9 cellular contexts compared by ENCODE assay signal in genomic region chr7:1555046-1555812, GRCh38. TPM values are rescaled to one million over a fixed set of nuclear protein-coding genes. Genes with fewer than 3 reads are reported as not detected.
DNase-seq lines count a peak whose midpoint lies in the region; ATAC-seq and TF ChIP-seq lines count a peak whose summit lies in the region.
"Had no signal": no experiment of that assay in that cellular context is flagged by ENCODE, and none has a peak within 500 bp of the region (broad histone marks: within the 10 kb centered on the region; RNA-seq: fewer than 3 reads in every experiment).

No MANE protein-coding gene starts in this region.

- DNase-seq in BJ (ENCODE audit: low read depth) (peak; percentile 65), astrocyte of the spinal cord (ENCODE audit: low read depth, low spot score) (peak; percentile 78), lower lobe of right lung (no peak)
- DNase-seq in stimulated activated naive CD8-positive, alpha-beta T cell treated with anti-CD3 and anti-CD28 coated beads, Interleukin-15, amount 100 ng/mL, for 72 hours, result no peak
- DNase-seq: activated naive CD4-positive, alpha-beta T cell treated with Interleukin-2 at 50 U/mL for 16 hours had no signal

- in situ Hi-C loops in astrocyte of the spinal cord (cut with HindIII; ENCODE audit: low sequenced_read_pairs), result no loop called here

- intact Hi-C loops in lower lobe of right lung (cut with DNase I), result no loop called here

- H3K27me3 Mint-ChIP-seq in stimulated activated naive CD8-positive, alpha-beta T cell treated with anti-CD3 and anti-CD28 coated beads, Interleukin-15, amount 100 ng/mL, for 72 hours, result no peaks in the 10 kb centered on the region

- no peaks in the 10 kb centered on the region for H3K9me2 ChIP-seq in Loucy (replicated peaks; ENCODE audit: low read depth, low read length)

- no peaks in the 10 kb centered on the region for H4K20me1 ChIP-seq in Loucy (ENCODE audit: insufficient read depth, low read length, poor library complexity, severe bottlenecking)

- H3K27ac Mint-ChIP-seq in stimulated activated naive CD8-positive, alpha-beta T cell treated with anti-CD3 and anti-CD28 coated beads, Interleukin-15, amount 100 ng/mL, for 72 hours, result no peak overlapping the region

- H3F3A ChIP-seq in Loucy (ENCODE audit: low read depth), result no peaks in the 10 kb centered on the region

- peaks cover 16% of the 10 kb centered on the region for H3K4me1 Mint-ChIP-seq in stimulated activated naive CD8-positive, alpha-beta T cell treated with anti-CD3 and anti-CD28 coated beads, Interleukin-15, amount 100 ng/mL, for 72 hours

- no peak overlapping the region for H2AFZ ChIP-seq in Loucy (ENCODE audit: low read length)

- H3K9me3 Mint-ChIP-seq in stimulated activated naive CD8-positive, alpha-beta T cell treated with anti-CD3 and anti-CD28 coated beads, Interleukin-15, amount 100 ng/mL, for 72 hours, result no peaks in the 10 kb centered on the region

- H3K36me3 ChIP-seq in BJ (ENCODE audit: control insufficient read depth, insufficient read depth, low read length) (no peaks in the 10 kb centered on the region), Loucy (ENCODE audit: insufficient read depth, low read length) (no peaks in the 10 kb centered on the region), lower lobe of right lung (no peaks in the 10 kb centered on the region)

- no peaks in the 10 kb centered on the region for H3K79me2 ChIP-seq in Loucy (ENCODE audit: insufficient read depth, low read length)

- POLR2A ChIA-PET in BJ (lab: Charles Lee), result no interaction called here

- H3K9me3 ChIP-seq in Loucy (ENCODE audit: insufficient read depth, low read depth, low read length), result no peaks in the 10 kb centered on the region
- no peaks in the 10 kb centered on the region for H3K9me3 ChIP-seq in lower lobe of right lung

- no peak overlapping the region for H3K4me3 Mint-ChIP-seq in stimulated activated naive CD8-positive, alpha-beta T cell treated with anti-CD3 and anti-CD28 coated beads, Interleukin-15, amount 100 ng/mL, for 72 hours

- H3K27me3 ChIP-seq in BJ (ENCODE audit: control insufficient read depth, insufficient read depth, low read length) (no peaks in the 10 kb centered on the region), Loucy (ENCODE audit: insufficient read depth, low read length, poor library complexity, severe bottlenecking) (no peaks in the 10 kb centered on the region), lower lobe of right lung (ENCODE audit: low read depth) (no peaks in the 10 kb centered on the region)

- peak; percentile 23; the same call in 1 of the 2 replicates for TF ChIP-seq CTCF in BJ (IDR thresholded peaks at IDR 0.05; ENCODE audit: insufficient read depth, low read depth, low read length)
- TF ChIP-seq CTCF in Loucy (conservative IDR thresholded peaks at IDR 0.05; ENCODE audit: low read length), result no peak
- peak; percentile 3 for TF ChIP-seq CTCF in astrocyte of the spinal cord (IDR thresholded peaks at IDR 0.05; ENCODE audit: low read depth, low read length)
- TF ChIP-seq CTCF in lower lobe of right lung (IDR thresholded peaks at IDR 0.05), result no peak

- peak overlapping the region; percentile 53 for H3K27ac ChIP-seq in lower lobe of right lung

- H3K4me2 ChIP-seq in Loucy (ENCODE audit: low read depth, low read length, poor library complexity, severe bottlenecking), result no peak overlapping the region

- H3K4me3 ChIP-seq in BJ (ENCODE audit: low read depth, low read length) (no peak overlapping the region; the same call in 1 of the 2 replicates), Loucy (ENCODE audit: low read length, poor library complexity, severe bottlenecking) (no peak overlapping the region), astrocyte of the spinal cord (ENCODE audit: low read depth, low read length) (no peak overlapping the region), lower lobe of right lung (peak overlapping the region; percentile 17)

- ATAC-seq in lower lobe of right lung (peak; percentile 4 to 36), HG02884 (IDR thresholded peaks at IDR 0.05; ENCODE audit: unreplicated experiment) (no peak), HG03521 (IDR thresholded peaks at IDR 0.05; ENCODE audit: unreplicated experiment) (no peak), HG03095 (IDR thresholded peaks at IDR 0.05; ENCODE audit: unreplicated experiment) (no peak)
- ATAC-seq in stimulated activated naive CD8-positive, alpha-beta T cell treated with anti-CD3 and anti-CD28 coated beads, Interleukin-15, amount 100 ng/mL, for 72 hours, result no peak

- CTCF ChIA-PET in BJ (lab: Yijun Ruan, JAX), result interaction anchor here (0.7 to 1.3 kb wide), 4 partner anchors 11 to 81 kb away, joined by 3 to 5 read pairs (median 3); no protein-coding TSS in a partner anchor

- H3K4me1 ChIP-seq in Loucy (ENCODE audit: insufficient read depth, low read length, poor library complexity, severe bottlenecking) (peaks cover 6% of the 10 kb centered on the region), lower lobe of right lung (peaks cover 15% of the 10 kb centered on the region)

- peak overlapping the region; percentile 52 for H3K9ac ChIP-seq in Loucy (ENCODE audit: low read depth, low read length, poor library complexity, severe bottlenecking)

RNA-seq across cellular contexts. Expression of gene TMEM184A, which starts 0.8 kb away (rescaled TPM):
- polyA plus RNA-seq in BJ (2011; rRNA removed), result 0.38 and 1.3 TPM in 2 replicates
- 0.31 and 0.71 TPM in 2 replicates for polyA minus RNA-seq in BJ (2011; rRNA and poly(A)+ RNA removed)
- total RNA-seq in lower lobe of right lung, result 4.3 TPM

RNA-seq across cellular contexts. Expression of gene PSMG3, which starts 14.6 kb away (rescaled TPM):
- 32.1 and 40.9 TPM in 2 replicates for polyA plus RNA-seq in BJ (2011; rRNA removed)
- polyA minus RNA-seq in BJ (2011; rRNA and poly(A)+ RNA removed), result 10.2 and 11.6 TPM in 2 replicates
- total RNA-seq in lower lobe of right lung, result 19.7 TPM

RNA-seq across cellular contexts. Expression of gene MAFK, which starts 24.7 kb away (rescaled TPM):
- 9.6 and 17.1 TPM in 2 replicates for polyA plus RNA-seq in BJ (2011; rRNA removed)
- 6.2 and 7.0 TPM in 2 replicates for polyA minus RNA-seq in BJ (2011; rRNA and poly(A)+ RNA removed)
- total RNA-seq in lower lobe of right lung, result 49.7 TPM

RNA-seq across cellular contexts. Expression of gene INTS1, which starts 51.0 kb away (rescaled TPM):
- 7.6 and 21.8 TPM in 2 replicates for polyA plus RNA-seq in BJ (2011; rRNA removed)
- 19.7 and 26.6 TPM in 2 replicates for polyA minus RNA-seq in BJ (2011; rRNA and poly(A)+ RNA removed)
- 50.8 TPM for total RNA-seq in lower lobe of right lung

Comparison
In these comparisons a context has a peak if more than half of its experiments do, and no peak if none do; other contexts are left out.
1. DNase-seq: peak in BJ (single experiment) and astrocyte of the spinal cord (single experiment); none in lower lobe of right lung (single experiment) and stimulated activated naive CD8-positive, alpha-beta T cell treated with anti-CD3 and anti-CD28 coated beads, Interleukin-15, amount 100 ng/mL, for 72 hours (0 of 2).
2. CTCF ChIP-seq: peak in BJ (single experiment) and astrocyte of the spinal cord (single experiment); none in Loucy (single experiment) and lower lobe of right lung (single experiment).
3. ATAC-seq: peak in lower lobe of right lung (2 of 2); none in stimulated activated naive CD8-positive, alpha-beta T cell treated with anti-CD3 and anti-CD28 coated beads, Interleukin-15, amount 100 ng/mL, for 72 hours (single experiment), HG02884 (single experiment), HG03521 (single experiment) and HG03095 (single experiment).